34 cellular contexts compared by ENCODE assay signal in genomic region chr3:85495602-85496001, GRCh38.
"Had no signal": no experiment of that assay in that cellular context is flagged by ENCODE, and none has a peak within 500 bp of the region (broad histone marks: within the 10 kb centered on the region; RNA-seq: fewer than 3 reads in every experiment).

No MANE protein-coding gene starts in this region.

- H3K4me1 ChIP-seq: adrenal gland, body of pancreas, colonic mucosa had no signal

- H3K9me3 ChIP-seq: adrenal gland, body of pancreas, colonic mucosa had no signal

- H3K27ac ChIP-seq: adrenal gland, body of pancreas, colonic mucosa, dorsolateral prefrontal cortex, WERI-Rb-1 had no signal

- FAIRE-seq: frontal cortex had no signal

- DNase-seq: activated CD4-positive, alpha-beta memory T cell treated with anti-CD3 and anti-CD28 coated beads for 36 hours; activated CD4-positive, alpha-beta T cell treated with anti-CD3 and anti-CD28 coated beads for 36 hours; activated CD4-positive, alpha-beta T cell treated with anti-CD3 and anti-CD28 coated beads, Interleukin-2, amount 10 ng/mL, durations not matched to agents 24 days and 14 days; activated CD4-positive, CD25-positive, alpha-beta regulatory T cell; activated CD4-positive, CD25-positive, alpha-beta regulatory T cell treated with anti-CD3 and anti-CD28 coated beads, Interleukin-2, amount 50 U/mL, for 72 hours; activated CD8-positive, alpha-beta memory T cell treated with anti-CD3 and anti-CD28 coated beads, Interleukin-2, amount 10 ng/mL, durations not matched to agents 7 days and 5 days; activated CD8-positive, alpha-beta memory T cell treated with anti-CD3 and anti-CD28 coated beads, Interleukin-2, amount 50 U/mL, for 4 hours; activated CD8-positive, alpha-beta T cell treated with anti-CD3 and anti-CD28 coated beads, Interleukin-2, amount 10 ng/mL, durations not matched to agents 7 days and 5 days; activated effector memory CD4-positive, alpha-beta T cell treated with anti-CD3 and anti-CD28 coated beads, Interleukin-2, amount 50 U/mL, for 16 hours; activated naive CD4-positive, alpha-beta T cell treated with anti-CD3 and anti-CD28 coated beads for 36 hours; activated naive CD8-positive, alpha-beta T cell treated with anti-CD3 and anti-CD28 coated beads for 36 hours; activated naive CD8-positive, alpha-beta T cell treated with anti-CD3 and anti-CD28 coated beads, Interleukin-2, amount 50 U/mL, for 24 hours; activated T-cell treated with anti-CD3 and anti-CD28 coated beads, Interleukin-2, amount 50 U/mL, for 1 hour; activated T-cell treated with anti-CD3 and anti-CD28 coated beads, Interleukin-2, amount 50 U/mL, for 48 hours; adrenal gland; amygdala; aorta; body of pancreas; caudate nucleus; colonic mucosa; dorsolateral prefrontal cortex; effector memory CD4-positive, alpha-beta T cell; endodermal cell; foreskin fibroblast; T-helper 1 cell; T-helper 17 cell; T1000; WERI-Rb-1 had no signal

- H3K36me3 ChIP-seq: adrenal gland, colonic mucosa, WERI-Rb-1 had no signal

- H3K27me3 Mint-ChIP-seq: activated CD4-positive, alpha-beta memory T cell treated with anti-CD3 and anti-CD28 coated beads for 36 hours; activated CD4-positive, alpha-beta T cell treated with anti-CD3 and anti-CD28 coated beads for 36 hours; activated CD4-positive, alpha-beta T cell treated with anti-CD3 and anti-CD28 coated beads, Interleukin-2, amount 10 ng/mL, durations not matched to agents 24 days and 14 days; activated CD8-positive, alpha-beta memory T cell treated with anti-CD3 and anti-CD28 coated beads, Interleukin-2, amount 10 ng/mL, durations not matched to agents 7 days and 5 days; activated naive CD4-positive, alpha-beta T cell treated with anti-CD3 and anti-CD28 coated beads, Interleukin-2, amount 50 U/mL, for 24 hours; activated naive CD8-positive, alpha-beta T cell treated with anti-CD3 and anti-CD28 coated beads for 36 hours; activated naive CD8-positive, alpha-beta T cell treated with anti-CD3 and anti-CD28 coated beads, Interleukin-2, amount 50 U/mL, for 24 hours; dendritic cell treated with granulocyte-macrophage colony-stimulating factor and Interleukin-4, amounts not matched to agents 40 ng/mL and 50 ng/mL, for 4 days; T-helper 17 cell had no signal

- H3K4me3 ChIP-seq: adrenal gland, body of pancreas, colonic mucosa, dorsolateral prefrontal cortex had no signal

- H3K9me3 Mint-ChIP-seq: activated CD4-positive, alpha-beta T cell treated with anti-CD3 and anti-CD28 coated beads, Interleukin-2, amount 10 ng/mL, durations not matched to agents 24 days and 14 days; activated naive CD8-positive, alpha-beta T cell treated with anti-CD3 and anti-CD28 coated beads for 36 hours; activated T-helper 1 cell treated with anti-CD3 and anti-CD28 coated beads, Interleukin-12 subunit alpha, Interleukin-12 subunit beta, Interleukin-2, Interleukin-4 antibody, amounts not matched to agents 30 ng/mL and 10 ng/mL and 1 ng/mL, durations not matched to agents 14 hours and 24 hours and 36 hours; dendritic cell treated with granulocyte-macrophage colony-stimulating factor and Interleukin-4, amounts not matched to agents 40 ng/mL and 50 ng/mL, for 4 days; endodermal cell; T-helper 2 cell treated with Interferon-gamma antibody and Interleukin-4, amounts not matched to agents 5 μg/mL and 100 μg/mL, for 36 hours had no signal

- H3K4me1 Mint-ChIP-seq: activated CD4-positive, alpha-beta T cell treated with anti-CD3 and anti-CD28 coated beads for 36 hours; activated CD4-positive, alpha-beta T cell treated with anti-CD3 and anti-CD28 coated beads, Interleukin-2, amount 10 ng/mL, durations not matched to agents 24 days and 14 days; activated CD8-positive, alpha-beta memory T cell treated with anti-CD3 and anti-CD28 coated beads, Interleukin-2, amount 10 ng/mL, durations not matched to agents 7 days and 5 days; activated naive CD4-positive, alpha-beta T cell treated with anti-CD3 and anti-CD28 coated beads, Interleukin-2, amount 50 U/mL, for 24 hours; activated naive CD8-positive, alpha-beta T cell treated with anti-CD3 and anti-CD28 coated beads for 36 hours; activated naive CD8-positive, alpha-beta T cell treated with anti-CD3 and anti-CD28 coated beads, Interleukin-2, amount 50 U/mL, for 24 hours; endodermal cell; T-helper 17 cell had no signal

- H3K36me3 Mint-ChIP-seq: activated CD4-positive, alpha-beta memory T cell treated with anti-CD3 and anti-CD28 coated beads for 36 hours; activated CD8-positive, alpha-beta memory T cell treated with anti-CD3 and anti-CD28 coated beads, Interleukin-2, amount 10 ng/mL, durations not matched to agents 7 days and 5 days; activated naive CD4-positive, alpha-beta T cell treated with anti-CD3 and anti-CD28 coated beads, Interleukin-2, amount 50 U/mL, for 24 hours; activated naive CD8-positive, alpha-beta T cell treated with anti-CD3 and anti-CD28 coated beads for 36 hours had no signal

- H3K27me3 ChIP-seq: adrenal gland, body of pancreas, colonic mucosa, dorsolateral prefrontal cortex had no signal

- H3K27ac Mint-ChIP-seq: activated CD4-positive, alpha-beta memory T cell treated with anti-CD3 and anti-CD28 coated beads for 36 hours; activated CD4-positive, alpha-beta T cell treated with anti-CD3 and anti-CD28 coated beads for 36 hours; activated CD4-positive, alpha-beta T cell treated with anti-CD3 and anti-CD28 coated beads, Interleukin-2, amount 10 ng/mL, durations not matched to agents 24 days and 14 days; activated CD8-positive, alpha-beta memory T cell treated with anti-CD3 and anti-CD28 coated beads, Interleukin-2, amount 10 ng/mL, durations not matched to agents 7 days and 5 days; activated CD8-positive, alpha-beta T cell treated with anti-CD3 and anti-CD28 coated beads, Interleukin-2, amount 10 ng/mL, durations not matched to agents 7 days and 5 days; activated naive CD4-positive, alpha-beta T cell treated with anti-CD3 and anti-CD28 coated beads for 36 hours; activated naive CD4-positive, alpha-beta T cell treated with anti-CD3 and anti-CD28 coated beads, Interleukin-2, amount 50 U/mL, for 24 hours; activated naive CD8-positive, alpha-beta T cell treated with anti-CD3 and anti-CD28 coated beads for 36 hours; activated naive CD8-positive, alpha-beta T cell treated with anti-CD3 and anti-CD28 coated beads, Interleukin-2, amount 50 U/mL, for 24 hours; activated T-helper 1 cell treated with anti-CD3 and anti-CD28 coated beads, Interleukin-12 subunit alpha, Interleukin-12 subunit beta, Interleukin-2, Interleukin-4 antibody, amounts not matched to agents 30 ng/mL and 10 ng/mL and 1 ng/mL, durations not matched to agents 14 hours and 24 hours and 36 hours; activated T-helper 2 cell treated with anti-CD3 and anti-CD28 coated beads, Interferon-gamma antibody, Interleukin-2, Interleukin-4, amounts not matched to agents 10 μg/mL and 5 μg/mL and 100 μg/mL, durations not matched to agents 14 hours and 24 hours and 36 hours; dendritic cell treated with granulocyte-macrophage colony-stimulating factor and Interleukin-4, amounts not matched to agents 40 ng/mL and 50 ng/mL, for 4 days; endodermal cell; T-helper 17 cell; T-helper 2 cell treated with Interferon-gamma antibody and Interleukin-4, amounts not matched to agents 5 μg/mL and 100 μg/mL, for 36 hours had no signal

- H3K4me3 Mint-ChIP-seq: activated CD4-positive, alpha-beta memory T cell treated with anti-CD3 and anti-CD28 coated beads for 36 hours; activated CD4-positive, alpha-beta T cell treated with anti-CD3 and anti-CD28 coated beads for 36 hours; activated CD4-positive, alpha-beta T cell treated with anti-CD3 and anti-CD28 coated beads, Interleukin-2, amount 10 ng/mL, durations not matched to agents 24 days and 14 days; activated CD8-positive, alpha-beta memory T cell treated with anti-CD3 and anti-CD28 coated beads, Interleukin-2, amount 10 ng/mL, durations not matched to agents 7 days and 5 days; activated CD8-positive, alpha-beta T cell treated with anti-CD3 and anti-CD28 coated beads, Interleukin-2, amount 10 ng/mL, durations not matched to agents 7 days and 5 days; activated naive CD4-positive, alpha-beta T cell treated with anti-CD3 and anti-CD28 coated beads for 36 hours; activated naive CD4-positive, alpha-beta T cell treated with anti-CD3 and anti-CD28 coated beads, Interleukin-2, amount 50 U/mL, for 24 hours; activated naive CD8-positive, alpha-beta T cell treated with anti-CD3 and anti-CD28 coated beads for 36 hours; activated naive CD8-positive, alpha-beta T cell treated with anti-CD3 and anti-CD28 coated beads, Interleukin-2, amount 50 U/mL, for 24 hours; activated T-helper 1 cell treated with anti-CD3 and anti-CD28 coated beads, Interleukin-12 subunit alpha, Interleukin-12 subunit beta, Interleukin-2, Interleukin-4 antibody, amounts not matched to agents 30 ng/mL and 10 ng/mL and 1 ng/mL, durations not matched to agents 14 hours and 24 hours and 36 hours; dendritic cell treated with granulocyte-macrophage colony-stimulating factor and Interleukin-4, amounts not matched to agents 40 ng/mL and 50 ng/mL, for 4 days; endodermal cell; T-helper 17 cell; T-helper 2 cell treated with Interferon-gamma antibody and Interleukin-4, amounts not matched to agents 5 μg/mL and 100 μg/mL, for 36 hours had no signal
